In the genomic region with DNA sequence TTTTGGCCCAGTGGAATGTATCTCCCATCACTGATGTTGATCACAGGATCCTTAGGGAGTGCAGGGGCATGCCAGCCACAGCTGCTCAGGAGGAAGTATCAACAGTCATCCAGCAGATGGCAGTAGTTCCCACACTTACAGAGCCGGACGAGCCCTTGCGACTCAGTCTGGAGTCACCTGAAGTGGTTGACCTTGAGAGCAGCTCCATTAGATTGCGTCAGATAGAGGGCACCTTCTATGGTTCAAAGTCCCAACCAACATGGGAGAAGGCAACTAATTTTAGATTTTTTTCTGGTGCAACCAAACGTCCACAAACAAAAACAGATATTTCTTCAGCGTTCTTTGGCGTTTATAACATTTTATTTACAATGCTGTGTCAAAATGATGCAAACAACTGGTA, we compare ENCODE assay signal across 7 cellular contexts.
DNase-seq lines count a peak whose midpoint lies in the region; ATAC-seq and TF ChIP-seq lines count a peak whose summit lies in the region.

No MANE protein-coding gene starts in this region.

- no peak overlapping the region for H2AFZ ChIP-seq in MM.1S (ENCODE audit: low read length)

- DNase-seq in GM13976 (ENCODE audit: low spot score), result peak; percentile 59
- DNase-seq in HFFc6, result peak; percentile 52
- peak; percentile 70 for DNase-seq in MM.1S
- DNase-seq in RWPE1 (ENCODE audit: low spot score), result peak; percentile 82
- peak; percentile 32 for DNase-seq in activated naive CD8-positive, alpha-beta T cell treated with anti-CD3 and anti-CD28 coated beads, Interleukin-2, amount 10 ng/mL, durations not matched to agents 7 days and 5 days
- DNase-seq in left cardiac atrium, result peak; percentile 61
- DNase-seq in renal cortical epithelial cell (ENCODE audit: low read depth), result peak; percentile 69

- CTCF ChIA-PET in RWPE1 (lab: Yijun Ruan, JAX), result interaction anchor here (0.6 to 1.5 kb wide), 15 partner anchors 10 to 429 kb away, joined by 3 to 12 read pairs (median 4); no protein-coding TSS in a partner anchor

- TF ChIP-seq CTCF in GM13976 (IDR thresholded peaks at IDR 0.05; ENCODE audit: borderline replicate concordance, control extremely low read depth, extremely low read depth, insufficient read depth, missing control alignments) (peak; percentile 57), HFFc6 (IDR thresholded peaks at IDR 0.05) (peak; percentile 91), MM.1S (IDR thresholded peaks at IDR 0.05; ENCODE audit: low read length) (peak; percentile 86), RWPE1 (conservative IDR thresholded peaks at IDR 0.05; ENCODE audit: low read depth) (peak; percentile 82)

- H3K9me3 ChIP-seq in MM.1S (replicated peaks; ENCODE audit: insufficient read depth, low read length), result no peaks in the 10 kb centered on the region

- H3K4me1 Mint-ChIP-seq in HFFc6 (ENCODE audit: low read depth), result no peaks in the 10 kb centered on the region
- H3K4me1 Mint-ChIP-seq in activated naive CD8-positive, alpha-beta T cell treated with anti-CD3 and anti-CD28 coated beads, Interleukin-2, amount 10 ng/mL, durations not matched to agents 7 days and 5 days, result peaks cover 3% of the 10 kb centered on the region

- no peak overlapping the region for H3K27ac Mint-ChIP-seq in HFFc6
- H3K27ac Mint-ChIP-seq in activated naive CD8-positive, alpha-beta T cell treated with anti-CD3 and anti-CD28 coated beads, Interleukin-2, amount 10 ng/mL, durations not matched to agents 7 days and 5 days, result no peak overlapping the region

- no peak overlapping the region for H3K27ac ChIP-seq in MM.1S (ENCODE audit: low read length)
- no peak overlapping the region for H3K27ac ChIP-seq in RWPE1

- in situ Hi-C loops in GM13976 (cut with MboI; ENCODE audit: low sequenced_read_pairs, unreplicated experiment), result no loop called here

- H3K4me2 ChIP-seq in MM.1S (ENCODE audit: low read depth, low read length), result no peak overlapping the region

- peaks cover 27% of the 10 kb centered on the region for H3K27me3 Mint-ChIP-seq in HFFc6 (ENCODE audit: insufficient read depth)
- H3K27me3 Mint-ChIP-seq in activated naive CD8-positive, alpha-beta T cell treated with anti-CD3 and anti-CD28 coated beads, Interleukin-2, amount 10 ng/mL, durations not matched to agents 7 days and 5 days, result peaks cover 27% of the 10 kb centered on the region

- POLR2A ChIA-PET in RWPE1 (lab: Yijun Ruan, JAX; ENCODE audit: low non-redundant PET), result no interaction called here
- POLR2A ChIA-PET in activated naive CD8-positive, alpha-beta T cell treated with anti-CD3 and anti-CD28 coated beads, Interleukin-2, amount 10 ng/mL, durations not matched to agents 7 days and 5 days (lab: Charles Lee), result no interaction called here

- H3K9me2 ChIP-seq in MM.1S (replicated peaks; ENCODE audit: insufficient read depth, low read length), result no peaks in the 10 kb centered on the region

- no peak overlapping the region for H3K4me3 Mint-ChIP-seq in HFFc6
- no peak overlapping the region for H3K4me3 Mint-ChIP-seq in activated naive CD8-positive, alpha-beta T cell treated with anti-CD3 and anti-CD28 coated beads, Interleukin-2, amount 10 ng/mL, durations not matched to agents 7 days and 5 days

- H3K36me3 Mint-ChIP-seq in HFFc6 (ENCODE audit: low read depth), result no peaks in the 10 kb centered on the region
- peaks cover 2% of the 10 kb centered on the region for H3K36me3 Mint-ChIP-seq in activated naive CD8-positive, alpha-beta T cell treated with anti-CD3 and anti-CD28 coated beads, Interleukin-2, amount 10 ng/mL, durations not matched to agents 7 days and 5 days

- intact Hi-C loops in left cardiac atrium (cut with DNase I), result no loop called here

- H3K4me3 ChIP-seq in MM.1S (ENCODE audit: low read length), result no peak overlapping the region

- H3K4me1 ChIP-seq in MM.1S (ENCODE audit: low read length), result no peaks in the 10 kb centered on the region

- H3F3A ChIP-seq in MM.1S (ENCODE audit: insufficient read depth, low read length), result no peaks in the 10 kb centered on the region

- H3K79me2 ChIP-seq in MM.1S (ENCODE audit: low read length), result no peaks in the 10 kb centered on the region

- H3K36me3 ChIP-seq in MM.1S (replicated peaks; ENCODE audit: insufficient read depth, low read length), result no peaks in the 10 kb centered on the region

- H3K9me3 Mint-ChIP-seq in HFFc6, result no peaks in the 10 kb centered on the region
- H3K9me3 Mint-ChIP-seq in activated naive CD8-positive, alpha-beta T cell treated with anti-CD3 and anti-CD28 coated beads, Interleukin-2, amount 10 ng/mL, durations not matched to agents 7 days and 5 days, result no peaks in the 10 kb centered on the region

- H3K9ac ChIP-seq in MM.1S (ENCODE audit: low read length), result no peak overlapping the region

- H4K20me1 ChIP-seq in MM.1S (ENCODE audit: insufficient read depth, low read length), result no peaks in the 10 kb centered on the region

- no peaks in the 10 kb centered on the region for H3K27me3 ChIP-seq in MM.1S (replicated peaks; ENCODE audit: insufficient read depth, low read length)

- ATAC-seq in activated naive CD8-positive, alpha-beta T cell treated with anti-CD3 and anti-CD28 coated beads, Interleukin-2, amount 10 ng/mL, durations not matched to agents 7 days and 5 days (ENCODE audit: low read depth), result peak; percentile 82
- ATAC-seq in left cardiac atrium, result peak; percentile 72 to 93

Comparison
In these comparisons a context has a peak if more than half of its experiments do, and no peak if none do; other contexts are left out.
1. DNase-seq: peak in every context shown above with its lines; median percentile 82 in RWPE1; 70 in MM.1S; 69 in renal cortical epithelial cell; 61 in left cardiac atrium; 59 in GM13976; 52 in HFFc6; 32 in activated naive CD8-positive, alpha-beta T cell treated with anti-CD3 and anti-CD28 coated beads, Interleukin-2, amount 10 ng/mL, durations not matched to agents 7 days and 5 days.